Comparison of ENCODE assay signal across 11 cellular contexts in genomic region chr10:3091921-3092320, GRCh38. TPM values are rescaled to one million over a fixed set of nuclear protein-coding genes. Genes with fewer than 3 reads are reported as not detected.
A peak's percentile ranks its signal among the peaks of the same experiment; 100 is the strongest.
DNase-seq lines count a peak whose midpoint lies in the region; ATAC-seq and TF ChIP-seq lines count a peak whose summit lies in the region.
"Had no signal": no experiment of that assay in that cellular context is flagged by ENCODE, and none has a peak within 500 bp of the region (broad histone marks: within the 10 kb centered on the region; RNA-seq: fewer than 3 reads in every experiment).

No MANE protein-coding gene starts in this region.

- ATAC-seq in activated CD8-positive, alpha-beta memory T cell treated with anti-CD3 and anti-CD28 coated beads, Interleukin-2, amount 10 ng/mL, durations not matched to agents 7 days and 5 days = no peak
- ATAC-seq in activated T-helper 17 cell treated with anti-CD3 and anti-CD28 coated beads, Interleukin-2, amount 50 U/mL, for 72 hours (replicated peaks) = no peak
- no peak for ATAC-seq in foreskin keratinocyte
- no peak for ATAC-seq in stimulated activated effector memory CD8-positive, alpha-beta T cell treated with anti-CD3 and anti-CD28 coated beads, Interleukin-12 subunit alpha, Interleukin-12 subunit beta, amount 100 ng/mL, for 72 hours
- ATAC-seq in HG03139 (IDR thresholded peaks at IDR 0.05; ENCODE audit: unreplicated experiment) = no peak

- H3K27me3 ChIP-seq in foreskin keratinocyte = no peaks in the 10 kb centered on the region
- H3K27me3 ChIP-seq: left lung had no signal

- TF ChIP-seq CTCF in foreskin keratinocyte (conservative IDR thresholded peaks at IDR 0.05) = no peak

- no peaks in the 10 kb centered on the region for H3K27me3 Mint-ChIP-seq in activated CD8-positive, alpha-beta memory T cell treated with anti-CD3 and anti-CD28 coated beads, Interleukin-2, amount 10 ng/mL, durations not matched to agents 7 days and 5 days
- no peaks in the 10 kb centered on the region for H3K27me3 Mint-ChIP-seq in activated T-helper 17 cell treated with anti-CD3 and anti-CD28 coated beads, Interleukin-2, amount 50 U/mL, for 72 hours

- CTCF ChIA-PET in activated CD8-positive, alpha-beta memory T cell treated with anti-CD3 and anti-CD28 coated beads, Interleukin-2, amount 10 ng/mL, durations not matched to agents 7 days and 5 days (lab: Charles Lee) = interaction anchor here (1.2 to 1.7 kb wide), 4 partner anchors 9 to 22 kb away, joined by 3 to 5 read pairs (median 4); no protein-coding TSS in a partner anchor

- peaks cover 39% of the 10 kb centered on the region for H3K36me3 Mint-ChIP-seq in activated CD8-positive, alpha-beta memory T cell treated with anti-CD3 and anti-CD28 coated beads, Interleukin-2, amount 10 ng/mL, durations not matched to agents 7 days and 5 days
- H3K36me3 Mint-ChIP-seq in activated T-helper 17 cell treated with anti-CD3 and anti-CD28 coated beads, Interleukin-2, amount 50 U/mL, for 72 hours (ENCODE audit: low read depth) = peaks cover 90% of the 10 kb centered on the region
- H3K36me3 Mint-ChIP-seq in stimulated activated effector memory CD8-positive, alpha-beta T cell treated with anti-CD3 and anti-CD28 coated beads, Interleukin-12 subunit alpha, Interleukin-12 subunit beta, amount 100 ng/mL, for 72 hours = peaks cover 92% of the 10 kb centered on the region

- H3K27ac ChIP-seq in foreskin keratinocyte = peak overlapping the region; percentile 76
- no peak overlapping the region for H3K27ac ChIP-seq in caudate nucleus (ENCODE audit: low read depth, low read length)

- H3K27ac Mint-ChIP-seq in activated CD8-positive, alpha-beta memory T cell treated with anti-CD3 and anti-CD28 coated beads, Interleukin-2, amount 10 ng/mL, durations not matched to agents 7 days and 5 days = peak overlapping the region; percentile 94
- H3K27ac Mint-ChIP-seq in activated T-helper 17 cell treated with anti-CD3 and anti-CD28 coated beads, Interleukin-2, amount 50 U/mL, for 72 hours = peak overlapping the region; percentile 82
- peak overlapping the region; percentile 74 for H3K27ac Mint-ChIP-seq in stimulated activated effector memory CD8-positive, alpha-beta T cell treated with anti-CD3 and anti-CD28 coated beads, Interleukin-12 subunit alpha, Interleukin-12 subunit beta, amount 100 ng/mL, for 72 hours

- H3K4me3 Mint-ChIP-seq in activated CD8-positive, alpha-beta memory T cell treated with anti-CD3 and anti-CD28 coated beads, Interleukin-2, amount 10 ng/mL, durations not matched to agents 7 days and 5 days = peak overlapping the region; percentile 49
- peak overlapping the region; percentile 75 for H3K4me3 Mint-ChIP-seq in activated T-helper 17 cell treated with anti-CD3 and anti-CD28 coated beads, Interleukin-2, amount 50 U/mL, for 72 hours
- peak overlapping the region; percentile 26 for H3K4me3 Mint-ChIP-seq in stimulated activated effector memory CD8-positive, alpha-beta T cell treated with anti-CD3 and anti-CD28 coated beads, Interleukin-12 subunit alpha, Interleukin-12 subunit beta, amount 100 ng/mL, for 72 hours

- no peak for DNase-seq in activated CD8-positive, alpha-beta memory T cell treated with anti-CD3 and anti-CD28 coated beads, Interleukin-2, amount 10 ng/mL, durations not matched to agents 7 days and 5 days
- no peak for DNase-seq in activated CD8-positive, alpha-beta memory T cell treated with anti-CD3 and anti-CD28 coated beads, Interleukin-2, amount 50 U/mL, for 4 hours
- DNase-seq in foreskin keratinocyte = no peak
- no peak for DNase-seq in stimulated activated effector memory CD8-positive, alpha-beta T cell treated with anti-CD3 and anti-CD28 coated beads, Interleukin-12 subunit alpha, Interleukin-12 subunit beta, amount 100 ng/mL, for 72 hours (ENCODE audit: low spot score in 2 of 2)
- no peak for DNase-seq in caudate nucleus (lab: John Stamatoyannopoulos, UW)
- no peak for DNase-seq in SIG-M5 treated with dmso at 0.1 percent for 504 hours (lab: John Stamatoyannopoulos, UW; ENCODE audit: unreplicated experiment)
- DNase-seq: hypothalamus, KBM-7 had no signal

- H3K9me3 Mint-ChIP-seq in activated CD8-positive, alpha-beta memory T cell treated with anti-CD3 and anti-CD28 coated beads, Interleukin-2, amount 10 ng/mL, durations not matched to agents 7 days and 5 days (ENCODE audit: low read depth) = no peaks in the 10 kb centered on the region
- H3K9me3 Mint-ChIP-seq in activated T-helper 17 cell treated with anti-CD3 and anti-CD28 coated beads, Interleukin-2, amount 50 U/mL, for 72 hours = no peaks in the 10 kb centered on the region
- no peaks in the 10 kb centered on the region for H3K9me3 Mint-ChIP-seq in stimulated activated effector memory CD8-positive, alpha-beta T cell treated with anti-CD3 and anti-CD28 coated beads, Interleukin-12 subunit alpha, Interleukin-12 subunit beta, amount 100 ng/mL, for 72 hours

- peaks cover 75% of the 10 kb centered on the region for H3K4me1 Mint-ChIP-seq in activated CD8-positive, alpha-beta memory T cell treated with anti-CD3 and anti-CD28 coated beads, Interleukin-2, amount 10 ng/mL, durations not matched to agents 7 days and 5 days
- peaks cover 60% of the 10 kb centered on the region for H3K4me1 Mint-ChIP-seq in activated T-helper 17 cell treated with anti-CD3 and anti-CD28 coated beads, Interleukin-2, amount 50 U/mL, for 72 hours
- H3K4me1 Mint-ChIP-seq in stimulated activated effector memory CD8-positive, alpha-beta T cell treated with anti-CD3 and anti-CD28 coated beads, Interleukin-12 subunit alpha, Interleukin-12 subunit beta, amount 100 ng/mL, for 72 hours = peaks cover 68% of the 10 kb centered on the region

- H3K4me1 ChIP-seq in foreskin keratinocyte = peaks cover 49% of the 10 kb centered on the region

RNA-seq across cellular contexts. Expression of gene PFKP, which starts 24.6 kb away (rescaled TPM):
- total RNA-seq in activated CD8-positive, alpha-beta memory T cell treated with anti-CD3 and anti-CD28 coated beads, Interleukin-2, amount 10 ng/mL, durations not matched to agents 7 days and 5 days = 100 to 1,000 TPM; 230 to 262 TPM
- 100 to 1,000 TPM; 349 TPM for total RNA-seq in activated T-helper 17 cell treated with anti-CD3 and anti-CD28 coated beads, Interleukin-2, amount 50 U/mL, for 72 hours
- total RNA-seq in foreskin keratinocyte = 186 and 190 TPM in 2 replicates
- 125 and 130 TPM in 2 replicates for polyA plus RNA-seq in foreskin keratinocyte
